In genomic region chr10:5416981-5417380, GRCh38 we compare ENCODE assay signal across 2 cellular contexts.
TF ChIP-seq lines count a peak whose summit lies in the region.

No MANE protein-coding gene starts in this region.

TF ChIP-seq in GM12891, 5 proteins besides CTCF, POLR2A, EP300 and RAD21:
- TF ChIP-seq POU2F2 (IDR thresholded peaks at IDR 0.05; ENCODE audit: low read depth, low read length) (no peak), SPI1 (IDR thresholded peaks at IDR 0.05; ENCODE audit: low read depth, low read length) (no peak), TAF1 (IDR thresholded peaks at IDR 0.05; ENCODE audit: low read depth, low read length) (no peak), PAX5 (IDR thresholded peaks at IDR 0.05; ENCODE audit: insufficient read depth, low read length, severe bottlenecking) (no peak), POLR2AphosphoS5 (IDR thresholded peaks at IDR 0.05; ENCODE audit: low read depth, low read length) (no peak)

TF ChIP-seq in K562, 482 proteins besides CTCF, POLR2A, EP300 and RAD21:
- no peak for TF ChIP-seq FOXJ2 (tag; IDR thresholded peaks at IDR 0.05)
- TF ChIP-seq RBFOX2 (IDR thresholded peaks at IDR 0.05; ENCODE audit: low read depth, low read length) = 0 out of 2 replicates have a peak, but pooled peaks have one; percentile 25
